Comparison of ENCODE assay signal across 9 cellular contexts in genomic region chr16:57984443-57985203, GRCh38. TPM values are rescaled to one million over a fixed set of nuclear protein-coding genes. Genes with fewer than 3 reads are reported as not detected.
DNase-seq lines count a peak whose midpoint lies in the region; ATAC-seq and TF ChIP-seq lines count a peak whose summit lies in the region.
"Had no signal": no experiment of that assay in that cellular context is flagged by ENCODE, and none has a peak within 500 bp of the region (broad histone marks: within the 10 kb centered on the region; RNA-seq: fewer than 3 reads in every experiment).

No MANE protein-coding gene starts in this region.

- H3K4me1 Mint-ChIP-seq in activated naive CD8-positive, alpha-beta T cell treated with anti-CD3 and anti-CD28 coated beads, Interleukin-2, amount 50 U/mL, for 24 hours, result peaks cover 9% of the 10 kb centered on the region

- no peaks in the 10 kb centered on the region for H3K27me3 Mint-ChIP-seq in activated naive CD8-positive, alpha-beta T cell treated with anti-CD3 and anti-CD28 coated beads, Interleukin-2, amount 50 U/mL, for 24 hours

- H3K9ac ChIP-seq in rectal smooth muscle tissue (ENCODE audit: low read length), result peak overlapping the region; percentile 38

- H3K27ac ChIP-seq in right atrium auricular region (peak overlapping the region in 1 of 2 donors; percentile 56), rectal smooth muscle tissue (ENCODE audit: low read depth, low read length) (no peak overlapping the region), vagina (peak overlapping the region; percentile 58)
- H3K27ac ChIP-seq: PC-9 had no signal

- peak overlapping the region; percentile 82 for H3K4me3 Mint-ChIP-seq in activated naive CD8-positive, alpha-beta T cell treated with anti-CD3 and anti-CD28 coated beads, Interleukin-2, amount 50 U/mL, for 24 hours

- H3K4me3 ChIP-seq in right atrium auricular region (peak overlapping the region; percentile 55 to 65), rectal smooth muscle tissue (ENCODE audit: low read length) (peak overlapping the region; percentile 70), vagina (peak overlapping the region; percentile 65 to 71)
- H3K4me3 ChIP-seq: PC-9 had no signal

- ATAC-seq in HG02798 (IDR thresholded peaks at IDR 0.05; ENCODE audit: poor library complexity, unreplicated experiment), result peak; percentile 77
- peak; percentile 95 for ATAC-seq in activated naive CD8-positive, alpha-beta T cell treated with anti-CD3 and anti-CD28 coated beads, Interleukin-2, amount 50 U/mL, for 24 hours

- no peak overlapping the region for H3K27ac Mint-ChIP-seq in activated naive CD8-positive, alpha-beta T cell treated with anti-CD3 and anti-CD28 coated beads, Interleukin-2, amount 50 U/mL, for 24 hours

- DNase-seq in ELR (ENCODE audit: low read depth) (peak; percentile 93), SKM-1 treated with dmso at 0.1 percent for 144 hours (lab: John Stamatoyannopoulos, UW; ENCODE audit: unreplicated experiment) (peak; percentile 64), right atrium auricular region (ENCODE audit: low spot score) (peak; percentile 82), vagina (ENCODE audit: extremely low spot score in 2 of 2) (no peak), SHP77 treated with DMSO at 0.1 percent for 48 hours (lab: John Stamatoyannopoulos, UW) (no peak)
- DNase-seq in activated naive CD8-positive, alpha-beta T cell treated with anti-CD3 and anti-CD28 coated beads, Interleukin-2, amount 50 U/mL, for 24 hours, result peak; percentile 90

- TF ChIP-seq CTCF in right atrium auricular region (IDR thresholded peaks at IDR 0.05) (no peak), vagina (IDR thresholded peaks at IDR 0.05) (no peak)

- H3K9me3 Mint-ChIP-seq in activated naive CD8-positive, alpha-beta T cell treated with anti-CD3 and anti-CD28 coated beads, Interleukin-2, amount 50 U/mL, for 24 hours, result no peaks in the 10 kb centered on the region

- TF ChIP-seq POLR2A in vagina (IDR thresholded peaks at IDR 0.05), result no peak

- H3K36me3 ChIP-seq in right atrium auricular region, result no peaks in the 10 kb centered on the region
- no peaks in the 10 kb centered on the region for H3K36me3 ChIP-seq in rectal smooth muscle tissue (ENCODE audit: control insufficient read depth, insufficient read depth, low read length)
- H3K36me3 ChIP-seq in vagina, result no peaks in the 10 kb centered on the region

- intact Hi-C loops in vagina (cut with DNase I), result no loop called here

- H3K4me1 ChIP-seq in right atrium auricular region (peaks cover 0 to 21% of the 10 kb centered on the region in 2 donors), rectal smooth muscle tissue (ENCODE audit: control insufficient read depth, insufficient read depth, low read length) (peaks cover 3% of the 10 kb centered on the region), vagina (peaks cover 17% of the 10 kb centered on the region)

- H3K9me3 ChIP-seq in right atrium auricular region (no peaks in the 10 kb centered on the region), vagina (no peaks in the 10 kb centered on the region)

- H3K27me3 ChIP-seq in right atrium auricular region (no peaks in the 10 kb centered on the region), rectal smooth muscle tissue (ENCODE audit: control insufficient read depth, insufficient read depth, low read length) (no peaks in the 10 kb centered on the region), vagina (no peaks in the 10 kb centered on the region)

- no peaks in the 10 kb centered on the region for H3K36me3 Mint-ChIP-seq in activated naive CD8-positive, alpha-beta T cell treated with anti-CD3 and anti-CD28 coated beads, Interleukin-2, amount 50 U/mL, for 24 hours (ENCODE audit: low read depth)

RNA-seq across cellular contexts. Expression of gene CNGB1, which starts 13.7 kb away (rescaled TPM):
- total RNA-seq in right atrium auricular region (not detected), vagina (not detected)

RNA-seq across cellular contexts. Expression of gene ZNF319, which starts 15.8 kb away (rescaled TPM):
- total RNA-seq in right atrium auricular region (1 to 10 TPM; 5.1 to 6.6 TPM), vagina (7.9 TPM)

RNA-seq across cellular contexts. Expression of gene USB1, which starts 16.6 kb away (rescaled TPM):
- total RNA-seq in right atrium auricular region (10 to 100 TPM; 32.2 to 43.2 TPM), vagina (44.2 TPM)

RNA-seq across cellular contexts. Expression of gene MMP15, which starts 40.9 kb away (rescaled TPM):
- total RNA-seq in right atrium auricular region (10 to 100 TPM; 36.9 to 52.3 TPM), vagina (2.9 TPM)

Comparison
In these comparisons a context has a peak if more than half of its experiments do, and no peak if none do; other contexts are left out.
1. DNase-seq: peak in ELR (single experiment), SKM-1 treated with dmso at 0.1 percent for 144 hours (single experiment), activated naive CD8-positive, alpha-beta T cell treated with anti-CD3 and anti-CD28 coated beads, Interleukin-2, amount 50 U/mL, for 24 hours (single experiment) and right atrium auricular region (single experiment); none in vagina (0 of 2) and SHP77 treated with DMSO at 0.1 percent for 48 hours (single experiment).
2. Peak in every context shown above with its lines, with median percentiles within 50 percentile points of each other: H3K4me3 ChIP-seq.